Comparison of ENCODE assay signal across 24 cellular contexts in genomic region chr1:84347547-84348239, GRCh38. TPM values are rescaled to one million over a fixed set of nuclear protein-coding genes. Genes with fewer than 3 reads are reported as not detected.
DNase-seq lines count a peak whose midpoint lies in the region; ATAC-seq and TF ChIP-seq lines count a peak whose summit lies in the region.
"Had no signal": no experiment of that assay in that cellular context is flagged by ENCODE, and none has a peak within 500 bp of the region (broad histone marks: within the 10 kb centered on the region; RNA-seq: fewer than 3 reads in every experiment).

No MANE protein-coding gene starts in this region.

- ATAC-seq in GM21360 (IDR thresholded peaks at IDR 0.05; ENCODE audit: unreplicated experiment) = no peak
- no peak for ATAC-seq in gastroesophageal sphincter
- ATAC-seq: mucosa of descending colon had no signal

- WGBS in gastroesophageal sphincter (ENCODE audit: low coverage in 1 of 2), 2 donors = 45 to 49% methylated on average over 5 to 8 of the region's 8 CpGs

- TF ChIP-seq POLR2A in uterus (IDR thresholded peaks at IDR 0.05) (no peak), gastroesophageal sphincter (IDR thresholded peaks at IDR 0.05) (no peak)

- H3K27ac ChIP-seq in WERI-Rb-1 (no peak overlapping the region), uterus (peak overlapping the region in 1 of 2 donors; percentile 60), gastroesophageal sphincter (no peak overlapping the region)
- H3K27ac ChIP-seq: cardiac muscle cell had no signal

- H3K36me3 ChIP-seq in WERI-Rb-1 = no peaks in the 10 kb centered on the region
- H3K36me3 ChIP-seq in uterus = no peaks in the 10 kb centered on the region
- H3K36me3 ChIP-seq in gastroesophageal sphincter = no peaks in the 10 kb centered on the region
- H3K36me3 ChIP-seq: cardiac muscle cell, spleen had no signal

- H3K9me3 ChIP-seq in WERI-Rb-1 (ENCODE audit: severe bottlenecking) (no peaks in the 10 kb centered on the region), uterus (no peaks in the 10 kb centered on the region), gastroesophageal sphincter (no peaks in the 10 kb centered on the region)
- H3K9me3 ChIP-seq: mucosa of descending colon, spleen had no signal

- intact Hi-C loops in uterus (cut with DNase I; ENCODE audit: low total_unique reads) = no loop called here

- H3K4me1 ChIP-seq in uterus (no peaks in the 10 kb centered on the region), gastroesophageal sphincter (peaks cover 0 to 10% (median 0%) of the 10 kb centered on the region in 3 donors)
- H3K4me1 ChIP-seq: spleen had no signal

- DNase-seq in EH (ENCODE audit: low read depth) = peak; percentile 64
- peak; percentile 19 for DNase-seq in WERI-Rb-1
- peak; percentile 52 for DNase-seq in fibroblast of villous mesenchyme (ENCODE audit: low read depth)
- peak; percentile 38 for DNase-seq in putamen (ENCODE audit: low spot score)
- DNase-seq in uterus = no peak
- no peak for DNase-seq in NCI-H1436 (lab: John Stamatoyannopoulos, UW)
- DNase-seq: activated CD4-positive, CD25-positive, alpha-beta regulatory T cell treated with anti-CD3 and anti-CD28 coated beads, Interleukin-2, amount 50 U/mL, for 72 hours; activated naive CD4-positive, alpha-beta T cell; activated T-cell treated with anti-CD3 and anti-CD28 coated beads, Interleukin-2, amount 50 U/mL, for 1 hour; amniotic stem cell; hippocampal formation; mucosa of descending colon; NCI-H1048; NCI-H187 treated with DMSO at 0.1 percent for 48 hours; NCI-H345; NCI-H774; Right ventricle myocardium superior; spleen; stimulated activated CD4-positive, alpha-beta T cell treated with anti-CD3 and anti-CD28 coated beads, Interleukin-4, amount 100 ng/mL, for 4 hours had no signal

- TF ChIP-seq EP300 in gastroesophageal sphincter (IDR thresholded peaks at IDR 0.05) = no peak

- H3K4me3 ChIP-seq in WERI-Rb-1 (ENCODE audit: low read depth, low read length) (no peak overlapping the region), fibroblast of villous mesenchyme (ENCODE audit: low read depth, low read length) (no peak overlapping the region), uterus (no peak overlapping the region), gastroesophageal sphincter (no peak overlapping the region)
- H3K4me3 ChIP-seq: cardiac muscle cell, mucosa of descending colon, spleen had no signal

- H3K27me3 ChIP-seq in WERI-Rb-1 (ENCODE audit: insufficient read depth, low read depth, severe bottlenecking) (no peaks in the 10 kb centered on the region), uterus (no peaks in the 10 kb centered on the region), gastroesophageal sphincter (no peaks in the 10 kb centered on the region)
- H3K27me3 ChIP-seq: cardiac muscle cell, spleen had no signal

- TF ChIP-seq CTCF in WERI-Rb-1 (IDR thresholded peaks at IDR 0.05; ENCODE audit: low read depth, low read length) = no peak
- no peak for TF ChIP-seq CTCF in fibroblast of villous mesenchyme (IDR thresholded peaks at IDR 0.05; ENCODE audit: insufficient read depth, low read depth, low read length)
- no peak for TF ChIP-seq CTCF in uterus (IDR thresholded peaks at IDR 0.05)
- TF ChIP-seq CTCF in gastroesophageal sphincter (IDR thresholded peaks at IDR 0.05) = no peak

RNA-seq across cellular contexts. Expression of gene SAMD13, which starts 46.2 kb away (rescaled TPM):
- total RNA-seq in fibroblast of villous mesenchyme (under 0.01 and 0.64 TPM in 2 replicates), uterus (1 to 10 TPM in 2 of 4 donors, under 1 TPM in 1, not detected in 1; 0.77 to 5.7 (median 1.8) TPM), gastroesophageal sphincter (under 1 TPM in 3 of 4 donors, not detected in 1; 0.31 to 0.67 (median 0.57) TPM)

RNA-seq across cellular contexts. Expression of gene DNASE2B, which starts 50.6 kb away (rescaled TPM):
- total RNA-seq in fibroblast of villous mesenchyme (not detected in 2 replicates), uterus (not detected), gastroesophageal sphincter (not detected)
- total RNA-seq: cardiac muscle cell, liver, renal cortical epithelial cell, Right ventricle myocardium superior had no signal

Comparison
In these comparisons a context has a peak if more than half of its experiments do, and no peak if none do; other contexts are left out.
1. DNase-seq: peak in EH (single experiment), WERI-Rb-1 (single experiment), fibroblast of villous mesenchyme (single experiment) and putamen (single experiment); none in uterus (0 of 2) and NCI-H1436 (single experiment).